Comparison of ENCODE assay signal across 28 cellular contexts in genomic region chr10:11125004-11125403, GRCh38.
"Had no signal": no experiment of that assay in that cellular context is flagged by ENCODE, and none has a peak within 500 bp of the region (broad histone marks: within the 10 kb centered on the region; RNA-seq: fewer than 3 reads in every experiment).

No MANE protein-coding gene starts in this region.

- H3K27me3 ChIP-seq: colonic mucosa, esophagus squamous epithelium, heart right ventricle, left lung, right atrium auricular region, stomach, testis, tibial artery, upper lobe of left lung had no signal

- H3K4me3 ChIP-seq: colonic mucosa, esophagus squamous epithelium, heart right ventricle, left lung, mucosa of descending colon, prostate gland, right atrium auricular region, smooth muscle cell, stomach, testis, tibial artery, upper lobe of left lung had no signal

- H3K36me3 Mint-ChIP-seq: stimulated activated effector memory CD8-positive, alpha-beta T cell treated with anti-CD3 and anti-CD28 coated beads, Interleukin-12 subunit alpha, Interleukin-12 subunit beta, amount 100 ng/mL, for 72 hours had no signal

- H3K4me1 ChIP-seq: colonic mucosa, esophagus squamous epithelium, left lung, prostate gland, testis had no signal

- H3K4me1 Mint-ChIP-seq: naive B cell had no signal

- DNase-seq: colonic mucosa; effector memory CD8-positive, alpha-beta T cell; erythroblast; esophagus squamous epithelium; foreskin melanocyte; glutamatergic neuron; heart right ventricle; hippocampal formation; left cardiac atrium; left lung; mesenchymal stem cell; mucosa of descending colon; naive B cell; nucleus accumbens; stimulated activated CD4-positive, alpha-beta T cell treated with anti-CD3 and anti-CD28 coated beads, Interleukin-2, amount 100 ng/mL, for 24 hours; stimulated activated CD4-positive, alpha-beta T cell treated with anti-CD3 and anti-CD28 coated beads, Interleukin-4, amount 100 ng/mL, for 24 hours; stimulated activated naive CD4-positive, alpha-beta T cell treated with Interleukin-2 at 50 U/mL for 16 hours; stomach; testis; tibial artery; upper lobe of left lung had no signal

- ATAC-seq: effector memory CD8-positive, alpha-beta T cell; heart right ventricle; left cardiac atrium; left lung; mucosa of descending colon; natural killer cell treated with Interleukin-12 subunit alpha and Interleukin-12 subunit beta and Interleukin-15 and Interleukin-18, amount 100 ng/mL, for 72 hours; sciatic nerve; stimulated activated effector memory CD8-positive, alpha-beta T cell treated with anti-CD3 and anti-CD28 coated beads, Interleukin-12 subunit alpha, Interleukin-12 subunit beta, amount 100 ng/mL, for 72 hours had no signal

- H3K4me3 Mint-ChIP-seq: effector memory CD8-positive, alpha-beta T cell; mesothelial cell of epicardium; naive B cell; natural killer cell treated with Interleukin-12 subunit alpha and Interleukin-12 subunit beta and Interleukin-15 and Interleukin-18, amount 100 ng/mL, for 72 hours; stimulated activated effector memory CD8-positive, alpha-beta T cell treated with anti-CD3 and anti-CD28 coated beads, Interleukin-12 subunit alpha, Interleukin-12 subunit beta, amount 100 ng/mL, for 72 hours had no signal

- H3K27me3 Mint-ChIP-seq: effector memory CD8-positive, alpha-beta T cell; naive B cell; natural killer cell treated with Interleukin-12 subunit alpha and Interleukin-12 subunit beta and Interleukin-15 and Interleukin-18, amount 100 ng/mL, for 72 hours had no signal

- H3K27ac ChIP-seq: colonic mucosa, esophagus squamous epithelium, heart right ventricle, left lung, prostate gland, right atrium auricular region, stomach, testis, tibial artery, upper lobe of left lung had no signal

- H3K4me2 ChIP-seq: smooth muscle cell had no signal

- H3K36me3 ChIP-seq: colonic mucosa, esophagus squamous epithelium, heart right ventricle, left lung, prostate gland, right atrium auricular region, stomach, tibial artery, upper lobe of left lung had no signal

- H3K27ac Mint-ChIP-seq: mesothelial cell of epicardium; natural killer cell treated with Interleukin-12 subunit alpha and Interleukin-12 subunit beta and Interleukin-15 and Interleukin-18, amount 100 ng/mL, for 72 hours; stimulated activated effector memory CD8-positive, alpha-beta T cell treated with anti-CD3 and anti-CD28 coated beads, Interleukin-12 subunit alpha, Interleukin-12 subunit beta, amount 100 ng/mL, for 72 hours had no signal

- H3K9me3 ChIP-seq: colonic mucosa, esophagus squamous epithelium, left lung, mucosa of descending colon, prostate gland, stomach, testis, tibial artery, upper lobe of left lung had no signal
